ENCODE assay signal across 8 cellular contexts in genomic region chr15:92907229-92907628, GRCh38. TPM values are rescaled to one million over a fixed set of nuclear protein-coding genes. Genes with fewer than 3 reads are reported as not detected.
A peak's percentile ranks its signal among the peaks of the same experiment; 100 is the strongest.
DNase-seq lines count a peak whose midpoint lies in the region; ATAC-seq and TF ChIP-seq lines count a peak whose summit lies in the region.

No MANE protein-coding gene starts in this region.

- no peak for TF ChIP-seq EP300 in esophagus muscularis mucosa (IDR thresholded peaks at IDR 0.05)

- DNase-seq in EH (ENCODE audit: low read depth) (peak; percentile 61), SK-N-MC (ENCODE audit: low read depth, low spot score) (no peak), esophagus muscularis mucosa (ENCODE audit: extremely low spot score) (no peak), prostate gland (ENCODE audit: low spot score) (peak; percentile 2), hypothalamus (lab: John Stamatoyannopoulos, UW) (no peak), left colon (no peak)

- H3K9me3 ChIP-seq in SK-N-MC (ENCODE audit: low read depth, low read length), result no peaks in the 10 kb centered on the region
- H3K9me3 ChIP-seq in esophagus muscularis mucosa, result no peaks in the 10 kb centered on the region
- no peaks in the 10 kb centered on the region for H3K9me3 ChIP-seq in prostate gland

- H3K27me3 ChIP-seq in esophagus muscularis mucosa (no peaks in the 10 kb centered on the region), prostate gland (replicated peaks; ENCODE audit: insufficient read depth) (no peaks in the 10 kb centered on the region)

- WGBS in esophagus muscularis mucosa, result 17% methylated on average over 1 of the region's 1 CpG
- 27% methylated on average over 1 of the region's 1 CpG for WGBS in prostate gland

- no peak for TF ChIP-seq CTCF in esophagus muscularis mucosa (IDR thresholded peaks at IDR 0.05)
- TF ChIP-seq CTCF in prostate gland (IDR thresholded peaks at IDR 0.05), result no peak

- TF ChIP-seq POLR2A in esophagus muscularis mucosa (IDR thresholded peaks at IDR 0.05; ENCODE audit: low read depth), result no peak
- TF ChIP-seq POLR2A in prostate gland (IDR thresholded peaks at IDR 0.05), result peak; percentile 0

- H3K4me1 ChIP-seq in esophagus muscularis mucosa (peaks cover 68 to 93% (median 88%) of the 10 kb centered on the region in 4 donors), prostate gland (replicated peaks) (peaks cover 7% of the 10 kb centered on the region)

- intact Hi-C loops in esophagus muscularis mucosa (cut with DNase I) (no loop called here), prostate gland (cut with DNase I) (no loop called here), left colon (cut with DNase I, micrococcal nuclease) (no loop called here)

- ATAC-seq in HG03521 (IDR thresholded peaks at IDR 0.05; ENCODE audit: unreplicated experiment) (no peak), left colon (no peak), GM19452 (IDR thresholded peaks at IDR 0.05; ENCODE audit: unreplicated experiment) (no peak)

- H3K27ac ChIP-seq in SK-N-MC (peak overlapping the region; percentile 96), esophagus muscularis mucosa (replicated peaks in 1 of 4) (peak overlapping the region; percentile 89 to 98 (median 94)), prostate gland (peak overlapping the region; percentile 98)

- peak overlapping the region; percentile 92 for H3K4me3 ChIP-seq in SK-N-MC
- peak overlapping the region in 3 of 4 donors; percentile 15 to 30 (median 21) for H3K4me3 ChIP-seq in esophagus muscularis mucosa
- no peak overlapping the region for H3K4me3 ChIP-seq in prostate gland

- peak overlapping the region; percentile 97 for H3K9ac ChIP-seq in SK-N-MC (ENCODE audit: insufficient read length)

- H3K36me3 ChIP-seq in SK-N-MC (ENCODE audit: insufficient read depth, low read length) (peaks cover 50% of the 10 kb centered on the region), esophagus muscularis mucosa (no peaks in the 10 kb centered on the region), prostate gland (no peaks in the 10 kb centered on the region)

RNA-seq across cellular contexts. Expression of gene CHD2, which starts 7.1 kb away (rescaled TPM):
- total RNA-seq in esophagus muscularis mucosa (10 to 100 TPM; 54.3 to 86.0 (median 62.8) TPM), prostate gland (100 to 1,000 TPM in 1 of 2 donors, 10 to 100 TPM in 1; 76.3 to 137 TPM), left colon (10 to 100 TPM; 85.7 to 86.9 TPM)

Comparison
In these comparisons a context has a peak if more than half of its experiments do, and no peak if none do; other contexts are left out.
1. DNase-seq: peak in EH (single experiment) and prostate gland (single experiment); none in SK-N-MC (single experiment), esophagus muscularis mucosa (single experiment), hypothalamus (0 of 51) and left colon (0 of 2).
2. H3K4me3 ChIP-seq: peak in SK-N-MC (single experiment) and esophagus muscularis mucosa (3 of 4); none in prostate gland (0 of 2).
3. Peak in every context shown above with its lines, with median percentiles within 50 percentile points of each other: H3K27ac ChIP-seq.